11 cellular contexts compared by ENCODE assay signal in the genomic region with DNA sequence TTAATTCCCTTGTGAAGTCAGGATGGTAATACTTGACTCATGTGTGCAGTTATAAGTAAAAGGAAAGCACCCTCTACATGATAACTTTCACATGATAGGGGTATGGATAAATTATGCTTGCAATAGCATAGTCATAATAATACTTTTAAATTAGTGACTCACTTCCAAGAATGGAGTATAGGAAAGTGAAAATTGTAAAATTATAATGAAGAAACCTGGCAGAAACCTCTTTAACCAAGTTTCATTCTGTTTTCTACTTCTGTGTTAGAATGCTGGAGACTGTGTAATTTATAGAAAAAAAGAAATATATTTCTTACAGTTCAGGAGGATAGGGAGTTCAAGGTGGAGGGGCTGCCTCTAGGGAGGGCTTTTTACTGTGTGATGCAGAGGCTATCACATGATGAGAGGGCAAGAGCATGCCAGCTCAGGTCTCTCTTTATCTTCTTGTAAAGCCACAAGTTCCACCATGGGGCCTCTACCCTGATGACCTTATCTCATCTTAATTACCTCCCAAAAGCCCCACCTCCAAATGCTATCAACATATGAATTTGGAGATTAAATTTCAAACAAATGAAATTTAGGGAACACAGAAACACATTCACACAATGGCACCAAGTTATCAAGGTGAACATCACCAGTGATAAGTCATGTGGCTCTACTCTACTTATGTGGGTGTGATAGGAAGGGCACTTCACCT. TPM values are rescaled to one million over a fixed set of nuclear protein-coding genes. Genes with fewer than 3 reads are reported as not detected.
DNase-seq lines count a peak whose midpoint lies in the region; ATAC-seq and TF ChIP-seq lines count a peak whose summit lies in the region.
"Had no signal": no experiment of that assay in that cellular context is flagged by ENCODE, and none has a peak within 500 bp of the region (broad histone marks: within the 10 kb centered on the region; RNA-seq: fewer than 3 reads in every experiment).

No MANE protein-coding gene starts in this region.

- no peaks in the 10 kb centered on the region for H3K9me3 ChIP-seq in CD4-positive, alpha-beta T cell (ENCODE audit: control insufficient read depth, low read length)

- H3K27me3 Mint-ChIP-seq in activated naive CD8-positive, alpha-beta T cell treated with anti-CD3 and anti-CD28 coated beads for 36 hours = no peaks in the 10 kb centered on the region
- H3K27me3 Mint-ChIP-seq in CD4-positive, alpha-beta T cell = no peaks in the 10 kb centered on the region

- DNase-seq in activated naive CD8-positive, alpha-beta T cell treated with anti-CD3 and anti-CD28 coated beads for 36 hours = peak; percentile 2
- DNase-seq in SW480 (ENCODE audit: low spot score) (no peak), SIG-M5 (lab: John Stamatoyannopoulos, UW) (no peak)
- DNase-seq in CD4-positive, alpha-beta T cell = no peak
- no peak for DNase-seq in activated CD8-positive, alpha-beta memory T cell treated with anti-CD3 and anti-CD28 coated beads, Interleukin-2, amount 50 U/mL, for 4 hours
- DNase-seq: brain microvascular endothelial cell, DMS79 treated with DMSO at 0.1 percent for 48 hours, PC-9 had no signal

- TF ChIP-seq CTCF in CD4-positive, alpha-beta T cell (IDR thresholded peaks at IDR 0.05) = no peak

- no peak overlapping the region for H3K4me3 Mint-ChIP-seq in activated naive CD8-positive, alpha-beta T cell treated with anti-CD3 and anti-CD28 coated beads for 36 hours
- H3K4me3 Mint-ChIP-seq in CD4-positive, alpha-beta T cell = no peak overlapping the region

- H3K27ac Mint-ChIP-seq in activated naive CD8-positive, alpha-beta T cell treated with anti-CD3 and anti-CD28 coated beads for 36 hours = peak overlapping the region; percentile 78
- no peak overlapping the region for H3K27ac Mint-ChIP-seq in CD4-positive, alpha-beta T cell

- no peaks in the 10 kb centered on the region for H3K36me3 Mint-ChIP-seq in activated naive CD8-positive, alpha-beta T cell treated with anti-CD3 and anti-CD28 coated beads for 36 hours
- H3K36me3 Mint-ChIP-seq in CD4-positive, alpha-beta T cell (ENCODE audit: low read depth) = no peaks in the 10 kb centered on the region

- H3K27me3 ChIP-seq in CD4-positive, alpha-beta T cell (ENCODE audit: control insufficient read depth, insufficient read depth, low read length) = no peaks in the 10 kb centered on the region
- H3K27me3 ChIP-seq: brain microvascular endothelial cell had no signal

- no peak overlapping the region for H3K27ac ChIP-seq in CD4-positive, alpha-beta T cell (ENCODE audit: low read depth, low read length)
- H3K27ac ChIP-seq: brain microvascular endothelial cell, PC-9 had no signal

- intact Hi-C loops in CD4-positive, alpha-beta T cell (cut with DNase I, micrococcal nuclease) = no loop called here

- POLR2A ChIA-PET in CD4-positive, alpha-beta T cell (lab: Charles Lee) = no interaction called here

- peaks cover 2% of the 10 kb centered on the region for H3K9me3 Mint-ChIP-seq in activated naive CD8-positive, alpha-beta T cell treated with anti-CD3 and anti-CD28 coated beads for 36 hours
- H3K9me3 Mint-ChIP-seq in CD4-positive, alpha-beta T cell = no peaks in the 10 kb centered on the region

- ATAC-seq in GM18861 (IDR thresholded peaks at IDR 0.05; ENCODE audit: unreplicated experiment) (peak; percentile 74), GM21390 (IDR thresholded peaks at IDR 0.05; ENCODE audit: unreplicated experiment) (peak; percentile 82), HG03066 (IDR thresholded peaks at IDR 0.05; ENCODE audit: low read depth, unreplicated experiment) (peak; percentile 76)
- no peak for ATAC-seq in CD4-positive, alpha-beta T cell (ENCODE audit: poor library complexity)

- H3K4me1 Mint-ChIP-seq in activated naive CD8-positive, alpha-beta T cell treated with anti-CD3 and anti-CD28 coated beads for 36 hours = peaks cover 9% of the 10 kb centered on the region
- no peaks in the 10 kb centered on the region for H3K4me1 Mint-ChIP-seq in CD4-positive, alpha-beta T cell (ENCODE audit: low read depth)

- CTCF ChIA-PET in CD4-positive, alpha-beta T cell (lab: Charles Lee) = no interaction called here

RNA-seq across cellular contexts. Expression of a gene that starts 43.2 kb away (rescaled TPM):
- total RNA-seq in activated naive CD8-positive, alpha-beta T cell treated with anti-CD3 and anti-CD28 coated beads for 36 hours = under 1 TPM; 0.14 to 0.72 TPM
- 1 to 10 TPM in 1 of 2 experiments, under 1 TPM in 1; 0.73 to 1.2 TPM for total RNA-seq in CD4-positive, alpha-beta T cell
